Comparison of ENCODE assay signal across 14 cellular contexts in genomic region chr1:21633141-21633755, GRCh38. TPM values are rescaled to one million over a fixed set of nuclear protein-coding genes. Genes with fewer than 3 reads are reported as not detected.
DNase-seq lines count a peak whose midpoint lies in the region; TF ChIP-seq lines count a peak whose summit lies in the region.
"Had no signal": no experiment of that assay in that cellular context is flagged by ENCODE, and none has a peak within 500 bp of the region (broad histone marks: within the 10 kb centered on the region; RNA-seq: fewer than 3 reads in every experiment).

No MANE protein-coding gene starts in this region.

- H3K4me1 ChIP-seq in adrenal gland (replicated peaks in 1 of 2) (peaks cover 11 to 25% of the 10 kb centered on the region in 2 donors), mucosa of rectum (ENCODE audit: control insufficient read depth in 2 of 2, insufficient read depth in 2 of 2, low read length in 2 of 2) (peaks cover 10 to 32% of the 10 kb centered on the region in 2 donors), thyroid gland (peaks cover 59 to 82% of the 10 kb centered on the region in 2 donors)

- TF ChIP-seq POLR2A in adrenal gland (IDR thresholded peaks at IDR 0.05) (no peak), thyroid gland (IDR thresholded peaks at IDR 0.05) (peak in 1 of 2 donors; percentile 52)

- intact Hi-C loops in Calu3 (cut with micrococcal nuclease; ENCODE audit: unreplicated experiment): no loop called here
- intact Hi-C loops in adrenal gland (cut with DNase I): no loop called here
- intact Hi-C loops in thyroid gland (cut with DNase I): no loop called here

- WGBS in adrenal gland, 4 donors: 66 to 78% (median 77%) methylated on average over 6 to 7 of the region's 7 CpGs
- 42 to 47% methylated on average over 6 of the region's 7 CpGs for WGBS in thyroid gland, 2 donors

- H3K27me3 Mint-ChIP-seq in Calu3 (ENCODE audit: unreplicated experiment): no peaks in the 10 kb centered on the region

- H3K9me3 Mint-ChIP-seq in Calu3 (ENCODE audit: low read depth, unreplicated experiment): no peaks in the 10 kb centered on the region
- H3K9me3 Mint-ChIP-seq: CD14-positive monocyte had no signal

- H3K4me1 Mint-ChIP-seq in Calu3 (ENCODE audit: low read depth, unreplicated experiment): peaks cover 23% of the 10 kb centered on the region

- H3K27ac Mint-ChIP-seq in Calu3 (ENCODE audit: unreplicated experiment): peak overlapping the region; percentile 62
- H3K27ac Mint-ChIP-seq: CD14-positive monocyte had no signal

- no peak overlapping the region for H3K4me3 Mint-ChIP-seq in Calu3 (ENCODE audit: low read depth, unreplicated experiment)
- H3K4me3 Mint-ChIP-seq: CD14-positive monocyte had no signal

- H3K36me3 Mint-ChIP-seq in Calu3 (ENCODE audit: insufficient read depth, unreplicated experiment): peaks cover 11% of the 10 kb centered on the region
- H3K36me3 Mint-ChIP-seq: CD14-positive monocyte had no signal

- no peaks in the 10 kb centered on the region for H3K9me3 ChIP-seq in adrenal gland (replicated peaks in 1 of 3)
- no peaks in the 10 kb centered on the region for H3K9me3 ChIP-seq in mucosa of rectum (ENCODE audit: control insufficient read depth in 2 of 2, low read length in 2 of 2)
- no peaks in the 10 kb centered on the region for H3K9me3 ChIP-seq in thyroid gland

- no peak for TF ChIP-seq CTCF in Calu3 (IDR thresholded peaks at IDR 0.05; ENCODE audit: unreplicated experiment)
- no peak for TF ChIP-seq CTCF in adrenal gland (IDR thresholded peaks at IDR 0.05)
- peak in 4 of 6 experiments; percentile 27 to 89 (median 42) for TF ChIP-seq CTCF in thyroid gland (IDR thresholded peaks at IDR 0.05)

- no peak overlapping the region for H3K9ac ChIP-seq in mucosa of rectum (ENCODE audit: low read depth in 1 of 2, low read length in 2 of 2)

- H3K27me3 ChIP-seq in adrenal gland (no peaks in the 10 kb centered on the region), mucosa of rectum (ENCODE audit: control insufficient read depth in 2 of 2, insufficient read depth in 2 of 2, low read length in 2 of 2) (peaks cover 0 to 3% of the 10 kb centered on the region in 2 donors), thyroid gland (no peaks in the 10 kb centered on the region)

- DNase-seq in Calu3 (no peak), adrenal gland (no peak), thyroid gland (peak; percentile 87 to 89), caudate nucleus (lab: John Stamatoyannopoulos, UW) (no peak), foreskin melanocyte (no peak), NCI-H2029 treated with DMSO at 0.1 percent for 48 hours (lab: John Stamatoyannopoulos, UW) (no peak)
- DNase-seq: DND-41, GDM1, Karpas-422, NCI-H1105 treated with DMSO at 0.1 percent for 48 hours, NCI-H524, SHP77 treated with DMSO at 0.1 percent for 48 hours had no signal

- CTCF ChIA-PET in Calu3 (lab: Charles Lee): no interaction called here

- H3K4me3 ChIP-seq in adrenal gland (no peak overlapping the region), mucosa of rectum (ENCODE audit: low read length in 2 of 2) (no peak overlapping the region), thyroid gland (replicated peaks in 1 of 3) (no peak overlapping the region)

- H3K36me3 ChIP-seq in adrenal gland (replicated peaks in 1 of 2) (no peaks in the 10 kb centered on the region), mucosa of rectum (ENCODE audit: control insufficient read depth in 2 of 2, insufficient read depth in 2 of 2, low read length in 2 of 2) (no peaks in the 10 kb centered on the region), thyroid gland (no peaks in the 10 kb centered on the region)

- no TSS peak for BruUV-seq in Calu3 (replicated peaks; lab: Mats Ljungman, UMichigan)

- H3K27ac ChIP-seq in adrenal gland: peak overlapping the region in 3 of 5 donors; percentile 38 to 79 (median 75)
- peak overlapping the region; percentile 75 for H3K27ac ChIP-seq in mucosa of rectum (ENCODE audit: low read depth in 2 of 2, low read length in 2 of 2)
- H3K27ac ChIP-seq in thyroid gland: peak overlapping the region; percentile 93 to 96 (median 94)
- no peak overlapping the region for H3K27ac ChIP-seq in caudate nucleus (ENCODE audit: low read depth, low read length)

RNA-seq across cellular contexts. Expression of gene RAP1GAP, which starts 35.9 kb away (rescaled TPM):
- total RNA-seq in Calu3 (2022) (23.8 and 26.8 TPM in 2 replicates), adrenal gland (100 to 1,000 TPM in 3 of 8 donors, 10 to 100 TPM in 5; 52.4 to 409 (median 90.0) TPM), thyroid gland (100 to 1,000 TPM; 256 to 588 (median 506) TPM)
- 100 to 1,000 TPM in 2 of 3 donors, 10 to 100 TPM in 1; 62.4 to 250 (median 105) TPM for polyA plus RNA-seq in adrenal gland
- polyA plus RNA-seq: CD14-positive monocyte had no signal

Comparison
In these comparisons a context has a peak if more than half of its experiments do, and no peak if none do; other contexts are left out.
1. DNase-seq: peak in thyroid gland (2 of 2); none in Calu3 (single experiment), adrenal gland (0 of 7), caudate nucleus (0 of 61), foreskin melanocyte (single experiment) and NCI-H2029 treated with DMSO at 0.1 percent for 48 hours (single experiment).
2. CTCF ChIP-seq: peak in thyroid gland (4 of 6); none in Calu3 (single experiment) and adrenal gland (0 of 6).